ENCODE assay signal across 1 cellular context in genomic region chr14:24141030-24141880, GRCh38.
TF ChIP-seq lines count a peak whose summit lies in the region.

EMC9 (minus strand) TSS chr14:24141591; CDS start chr14:24141304, 287 bp downstream.

TF ChIP-seq in HepG2, 621 proteins besides CTCF, POLR2A, EP300 and RAD21 (continued from another document and continues in another):
- TF ChIP-seq DZIP1 (CRISPR knock-in tag; IDR thresholded peaks at IDR 0.05): no peak
- TF ChIP-seq BORCS8-MEF2B (CRISPR knock-in tag; IDR thresholded peaks at IDR 0.05): peak; percentile 54
- no peak for TF ChIP-seq TOE1 (CRISPR knock-in tag; IDR thresholded peaks at IDR 0.05)
- TF ChIP-seq ZNF562 (CRISPR knock-in tag; IDR thresholded peaks at IDR 0.05; ENCODE audit: borderline replicate concordance): no peak
- peak; percentile 95; the same call in 1 of the 2 replicates for TF ChIP-seq ZNF547 (CRISPR knock-in tag; IDR thresholded peaks at IDR 0.05)
- TF ChIP-seq MTA1 (CRISPR knock-in tag; IDR thresholded peaks at IDR 0.05; ENCODE audit: borderline replicate concordance): peak; percentile 98
- peak; percentile 87 for TF ChIP-seq ZFP90 (CRISPR knock-in tag; IDR thresholded peaks at IDR 0.05; ENCODE audit: borderline replicate concordance)
- peak; percentile 67; the same call in 1 of the 2 replicates for TF ChIP-seq ZBTB26 (CRISPR knock-in tag; IDR thresholded peaks at IDR 0.05; ENCODE audit: borderline replicate concordance)
- TF ChIP-seq ZSCAN22 (CRISPR knock-in tag; IDR thresholded peaks at IDR 0.05): peak; percentile 89
- TF ChIP-seq ZNF274 (CRISPR knock-in tag; IDR thresholded peaks at IDR 0.05): no peak
- TF ChIP-seq ZNF839 (CRISPR knock-in tag; IDR thresholded peaks at IDR 0.05; ENCODE audit: borderline replicate concordance): peak; percentile 96; the same call in 1 of the 2 replicates
- TF ChIP-seq NFE2 (CRISPR knock-in tag; IDR thresholded peaks at IDR 0.05): no peak
- no peak for TF ChIP-seq ZNF709 (CRISPR knock-in tag; IDR thresholded peaks at IDR 0.05)
- peak; percentile 92 for TF ChIP-seq ZBTB25 (CRISPR knock-in tag; IDR thresholded peaks at IDR 0.05)
- TF ChIP-seq ZNF597 (CRISPR knock-in tag; IDR thresholded peaks at IDR 0.05): 0 out of 2 replicates have a peak, but pooled peaks have one; percentile 15
- no peak for TF ChIP-seq ZNF282 (IDR thresholded peaks at IDR 0.05; ENCODE audit: partially characterized antibody)
- TF ChIP-seq MIER3 (CRISPR knock-in tag; IDR thresholded peaks at IDR 0.05; ENCODE audit: borderline replicate concordance): peak; percentile 88; the same call in 1 of the 2 replicates
- TF ChIP-seq FOXK1 (CRISPR knock-in tag; IDR thresholded peaks at IDR 0.05; ENCODE audit: borderline replicate concordance, low read depth): peak; percentile 68; the same call in 1 of the 2 replicates
- TF ChIP-seq ZMYM4 (CRISPR knock-in tag; IDR thresholded peaks at IDR 0.05): no peak
- TF ChIP-seq TBP (CRISPR knock-in tag; IDR thresholded peaks at IDR 0.05): no peak
- peak; percentile 98 for TF ChIP-seq ZNF543 (CRISPR knock-in tag; IDR thresholded peaks at IDR 0.05)
- no peak for TF ChIP-seq GRHL1 (CRISPR knock-in tag; conservative IDR thresholded peaks at IDR 0.05)
- peak; percentile 90; the same call in 1 of the 2 replicates for TF ChIP-seq ZNF691 (CRISPR knock-in tag; IDR thresholded peaks at IDR 0.05; ENCODE audit: borderline replicate concordance, low read depth)
- TF ChIP-seq ZNF33A (CRISPR knock-in tag; IDR thresholded peaks at IDR 0.05; ENCODE audit: borderline replicate concordance): no peak
- peak; percentile 87 for TF ChIP-seq ZFP37 (CRISPR knock-in tag; IDR thresholded peaks at IDR 0.05; ENCODE audit: borderline replicate concordance)
- peak; percentile 94 for TF ChIP-seq POLR2AphosphoS5 (IDR thresholded peaks at IDR 0.05; ENCODE audit: low read depth, low read length)
- TF ChIP-seq MTF2 (CRISPR knock-in tag; IDR thresholded peaks at IDR 0.05; ENCODE audit: borderline replicate concordance): no peak
- peak; percentile 41; the same call in 1 of the 2 replicates for TF ChIP-seq MEIS2 (CRISPR knock-in tag; IDR thresholded peaks at IDR 0.05)
- peak; percentile 82; the same call in 1 of the 2 replicates for TF ChIP-seq ZBTB37 (CRISPR knock-in tag; IDR thresholded peaks at IDR 0.05)
- no peak for TF ChIP-seq DDIT3 (CRISPR knock-in tag; IDR thresholded peaks at IDR 0.05)
- TF ChIP-seq ZSCAN12 (CRISPR knock-in tag; IDR thresholded peaks at IDR 0.05): peak; percentile 68
- no peak for TF ChIP-seq ZNF607 (CRISPR knock-in tag; IDR thresholded peaks at IDR 0.05; ENCODE audit: borderline replicate concordance)
- peak; percentile 99 for TF ChIP-seq XBP1 (CRISPR knock-in tag; IDR thresholded peaks at IDR 0.05)
- TF ChIP-seq ARID5B (CRISPR knock-in tag; IDR thresholded peaks at IDR 0.05): peak; percentile 61
- TF ChIP-seq ZNF644 (CRISPR knock-in tag; IDR thresholded peaks at IDR 0.05; ENCODE audit: low read depth): peak; percentile 68
- no peak for TF ChIP-seq ZNF770 (CRISPR knock-in tag; IDR thresholded peaks at IDR 0.05)
- no peak for TF ChIP-seq NFE2L2 (IDR thresholded peaks at IDR 0.05; ENCODE audit: low read length)
- peak; percentile 72 for TF ChIP-seq TFDP1 (CRISPR knock-in tag; IDR thresholded peaks at IDR 0.05; ENCODE audit: borderline replicate concordance)
- TF ChIP-seq ZFP36L1 (CRISPR knock-in tag; IDR thresholded peaks at IDR 0.05): peak; percentile 94; the same call in 1 of the 2 replicates
- peak; percentile 45; the same call in 1 of the 2 replicates for TF ChIP-seq SNAPC2 (CRISPR knock-in tag; IDR thresholded peaks at IDR 0.05)
- TF ChIP-seq HBP1 (CRISPR knock-in tag; IDR thresholded peaks at IDR 0.05; ENCODE audit: low read depth): no peak; the same call in none of the 2 replicates
